29 cellular contexts compared by ENCODE assay signal in the genomic region with DNA sequence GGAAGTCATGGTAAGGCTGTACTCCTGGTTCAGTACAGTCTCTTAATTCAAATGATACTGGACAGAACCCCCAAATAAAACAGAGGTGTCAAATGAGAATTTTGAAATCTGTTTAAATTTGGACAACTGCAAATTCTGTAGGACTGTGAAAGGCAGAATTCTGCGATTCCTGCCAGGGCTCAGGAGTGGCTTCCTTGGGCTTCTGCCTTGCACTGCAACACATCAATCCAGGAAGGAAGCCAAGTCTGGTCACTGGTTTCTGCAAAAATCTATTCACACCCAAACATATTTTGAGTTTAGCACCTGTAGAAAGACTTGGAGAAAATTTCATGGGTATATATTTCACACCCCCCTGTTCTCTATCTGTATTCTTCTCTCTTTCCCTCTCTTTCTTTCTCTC.
"Had no signal": no experiment of that assay in that cellular context is flagged by ENCODE, and none has a peak within 500 bp of the region (broad histone marks: within the 10 kb centered on the region; RNA-seq: fewer than 3 reads in every experiment).

No MANE protein-coding gene starts in this region.

- H3K36me3 Mint-ChIP-seq: stimulated activated effector memory CD8-positive, alpha-beta T cell treated with anti-CD3 and anti-CD28 coated beads, Interleukin-12 subunit alpha, Interleukin-12 subunit beta, amount 100 ng/mL, for 72 hours; stimulated activated memory B cell treated with anti-CD40 and anti-IgM and Interleukin-4, amounts not matched to agents 10 μg/mL and 1 μg/mL and 100 μg/mL, for 72 hours; stimulated activated naive B cell treated with anti-CD40 and anti-IgM and Interleukin-4, amounts not matched to agents 10 μg/mL and 1 μg/mL and 100 μg/mL, for 72 hours; type B pancreatic cell had no signal

- H3K27me3 Mint-ChIP-seq: type B pancreatic cell had no signal

- H3K9me3 ChIP-seq: stomach, suprapubic skin, testis, thoracic aorta, thyroid gland, tibial artery, tibial nerve, transverse colon, upper lobe of left lung, upper lobe of right lung, uterus, vagina had no signal

- H3K9me3 Mint-ChIP-seq: stimulated activated effector memory CD8-positive, alpha-beta T cell treated with anti-CD3 and anti-CD28 coated beads, Interleukin-12 subunit alpha, Interleukin-12 subunit beta, amount 100 ng/mL, for 72 hours; stimulated activated memory B cell treated with anti-CD40 and anti-IgM and Interleukin-4, amounts not matched to agents 10 μg/mL and 1 μg/mL and 100 μg/mL, for 72 hours; stimulated activated naive B cell treated with anti-CD40 and anti-IgM and Interleukin-4, amounts not matched to agents 10 μg/mL and 1 μg/mL and 100 μg/mL, for 72 hours; stimulated activated naive CD8-positive, alpha-beta T cell treated with anti-CD3 and anti-CD28 coated beads, Interleukin-15, amount 100 ng/mL, for 72 hours; stimulated activated naive CD8-positive, alpha-beta T cell treated with anti-CD3 and anti-CD28 coated beads, Interleukin-15, Interleukin-2, amounts not matched to agents 100 ng/mL and 50 ng/mL, for 24 hours; type B pancreatic cell had no signal

- H3K4me3 ChIP-seq: stomach, suprapubic skin, testis, thoracic aorta, thyroid gland, tibial artery, tibial nerve, transverse colon, upper lobe of left lung, upper lobe of right lung, uterus, vagina had no signal

- H3K36me3 ChIP-seq: stomach, suprapubic skin, thoracic aorta, thyroid gland, tibial artery, tibial nerve, transverse colon, upper lobe of left lung, upper lobe of right lung, uterus, vagina had no signal

- FAIRE-seq: urothelium cell line had no signal

- H3K27me3 ChIP-seq: stomach, suprapubic skin, testis, thyroid gland, tibial artery, tibial nerve, transverse colon, upper lobe of left lung, upper lobe of right lung, uterus, vagina had no signal

- H3K4me1 Mint-ChIP-seq: stimulated activated effector memory CD8-positive, alpha-beta T cell treated with anti-CD3 and anti-CD28 coated beads, Interleukin-12 subunit alpha, Interleukin-12 subunit beta, amount 100 ng/mL, for 72 hours; stimulated activated memory B cell treated with anti-CD40 and anti-IgM and Interleukin-4, amounts not matched to agents 10 μg/mL and 1 μg/mL and 100 μg/mL, for 72 hours; stimulated activated naive B cell treated with anti-CD40 and anti-IgM and Interleukin-4, amounts not matched to agents 10 μg/mL and 1 μg/mL and 100 μg/mL, for 72 hours; stimulated activated naive CD8-positive, alpha-beta T cell treated with anti-CD3 and anti-CD28 coated beads, Interleukin-15, amount 100 ng/mL, for 72 hours had no signal

- H3K27ac Mint-ChIP-seq: stimulated activated effector memory CD8-positive, alpha-beta T cell treated with anti-CD3 and anti-CD28 coated beads, Interleukin-12 subunit alpha, Interleukin-12 subunit beta, amount 100 ng/mL, for 72 hours; stimulated activated memory B cell treated with anti-CD40 and anti-IgM and Interleukin-4, amounts not matched to agents 10 μg/mL and 1 μg/mL and 100 μg/mL, for 72 hours; stimulated activated naive B cell treated with anti-CD40 and anti-IgM and Interleukin-4, amounts not matched to agents 10 μg/mL and 1 μg/mL and 100 μg/mL, for 72 hours; stimulated activated naive CD8-positive, alpha-beta T cell treated with anti-CD3 and anti-CD28 coated beads, Interleukin-15, Interleukin-2, amounts not matched to agents 100 ng/mL and 50 ng/mL, for 24 hours; type B pancreatic cell had no signal

- H3K27ac ChIP-seq: stomach, suprapubic skin, testis, thoracic aorta, thyroid gland, tibial artery, tibial nerve, transverse colon, upper lobe of left lung, upper lobe of right lung, uterus, vagina had no signal

- H3K4me3 Mint-ChIP-seq: stimulated activated effector memory CD8-positive, alpha-beta T cell treated with anti-CD3 and anti-CD28 coated beads, Interleukin-12 subunit alpha, Interleukin-12 subunit beta, amount 100 ng/mL, for 72 hours; stimulated activated memory B cell treated with anti-CD40 and anti-IgM and Interleukin-4, amounts not matched to agents 10 μg/mL and 1 μg/mL and 100 μg/mL, for 72 hours; stimulated activated naive B cell treated with anti-CD40 and anti-IgM and Interleukin-4, amounts not matched to agents 10 μg/mL and 1 μg/mL and 100 μg/mL, for 72 hours; stimulated activated naive CD8-positive, alpha-beta T cell treated with anti-CD3 and anti-CD28 coated beads, Interleukin-15, amount 100 ng/mL, for 72 hours; stimulated activated naive CD8-positive, alpha-beta T cell treated with anti-CD3 and anti-CD28 coated beads, Interleukin-15, Interleukin-2, amounts not matched to agents 100 ng/mL and 50 ng/mL, for 24 hours; type B pancreatic cell had no signal

- DNase-seq: stimulated activated CD4-positive, alpha-beta T cell treated with anti-CD3 and anti-CD28 coated beads, Interleukin-2, amount 100 ng/mL, for 48 hours; stimulated activated CD4-positive, alpha-beta T cell treated with anti-CD3 and anti-CD28 coated beads, Interleukin-4, amount 100 ng/mL, for 1 hour; stimulated activated CD4-positive, alpha-beta T cell treated with anti-CD3 and anti-CD28 coated beads, Interleukin-4, amount 100 ng/mL, for 24 hours; stimulated activated CD4-positive, alpha-beta T cell treated with anti-CD3 and anti-CD28 coated beads, Interleukin-4, amount 100 ng/mL, for 4 hours; stimulated activated CD8-positive, alpha-beta memory T cell treated with anti-CD3 and anti-CD28 coated beads, Interleukin-4, amount 100 ng/mL, for 48 hours; stimulated activated naive B cell treated with anti-CD40 and anti-IgM and Interleukin-4, amounts not matched to agents 10 μg/mL and 1 μg/mL and 100 μg/mL, for 72 hours; stimulated activated naive CD4-positive, alpha-beta T cell; stimulated activated naive CD4-positive, alpha-beta T cell treated with Interleukin-2 at 50 U/mL for 16 hours; stimulated activated naive CD8-positive, alpha-beta T cell treated with anti-CD3 and anti-CD28 coated beads, Interleukin-15, amount 100 ng/mL, for 72 hours; stimulated activated naive CD8-positive, alpha-beta T cell treated with anti-CD3 and anti-CD28 coated beads, Interleukin-15, Interleukin-2, amounts not matched to agents 100 U/mL and 50 U/mL, for 24 hours; stomach; substantia nigra; testis; thyroid gland; tibial artery; transverse colon; trophoblast cell; upper lobe of right lung; uterus had no signal

- H3K4me1 ChIP-seq: stomach, testis, thyroid gland, upper lobe of left lung, upper lobe of right lung, uterus, vagina had no signal

- ATAC-seq: stimulated activated effector memory CD8-positive, alpha-beta T cell treated with anti-CD3 and anti-CD28 coated beads, Interleukin-12 subunit alpha, Interleukin-12 subunit beta, amount 100 ng/mL, for 72 hours; stimulated activated memory B cell treated with anti-CD40 and anti-IgM and Interleukin-4, amounts not matched to agents 10 μg/mL and 1 μg/mL and 100 μg/mL, for 72 hours; stimulated activated naive B cell treated with anti-CD40 and anti-IgM and Interleukin-4, amounts not matched to agents 10 μg/mL and 1 μg/mL and 100 μg/mL, for 72 hours; stimulated activated naive CD8-positive, alpha-beta T cell treated with anti-CD3 and anti-CD28 coated beads, Interleukin-15, amount 100 ng/mL, for 72 hours; stimulated activated naive CD8-positive, alpha-beta T cell treated with anti-CD3 and anti-CD28 coated beads, Interleukin-15, Interleukin-2, amounts not matched to agents 100 U/mL and 50 U/mL, for 24 hours; upper lobe of right lung had no signal
